Comparison of ENCODE assay signal across 8 cellular contexts in genomic region chr7:1158203-1159126, GRCh38. TPM values are rescaled to one million over a fixed set of nuclear protein-coding genes. Genes with fewer than 3 reads are reported as not detected.
DNase-seq lines count a peak whose midpoint lies in the region; ATAC-seq, FAIRE-seq and TF ChIP-seq lines count a peak whose summit lies in the region.

No MANE protein-coding gene starts in this region.

- H3K27ac ChIP-seq in heart left ventricle (peak overlapping the region in 3 of 12 donors; percentile 25 to 51 (median 49)), mesodermal cell (ENCODE audit: low read depth, low read length, severe bottlenecking) (no peak overlapping the region), vagina (peak overlapping the region; percentile 99)

- no peak for TF ChIP-seq CTCF in heart left ventricle (IDR thresholded peaks at IDR 0.05)
- TF ChIP-seq CTCF in brain (conservative IDR thresholded peaks at IDR 0.05): no peak
- TF ChIP-seq CTCF in vagina (IDR thresholded peaks at IDR 0.05): no peak
- no peak for TF ChIP-seq CTCF in GM10248 (IDR thresholded peaks at IDR 0.05; ENCODE audit: control extremely low read depth, extremely low read depth, low read depth, missing control alignments)

- H3K36me3 Mint-ChIP-seq in brain: peaks cover 28% of the 10 kb centered on the region

- H3K9me3 ChIP-seq in heart left ventricle (no peaks in the 10 kb centered on the region), mesodermal cell (ENCODE audit: control insufficient read depth, low read length) (no peaks in the 10 kb centered on the region), vagina (no peaks in the 10 kb centered on the region)

- H3K27me3 ChIP-seq in heart left ventricle (no peaks in the 10 kb centered on the region), vagina (no peaks in the 10 kb centered on the region)

- ATAC-seq in heart left ventricle (no peak), left cardiac atrium (no peak)

- intact Hi-C loops in heart left ventricle (cut with DNase I) (loop anchor here in 2 of 10 donors (10.0 kb wide), 1 partner anchor 164 kb away; no protein-coding TSS in a partner anchor), left cardiac atrium (cut with DNase I) (loop anchor here in 1 of 2 donors (10.0 kb wide), 2 partner anchors 74 to 174 kb away; partner anchors contain the start of genes CYP2W1 and GPER1), vagina (cut with DNase I) (loop anchor here (10.0 kb wide), 1 partner anchor 164 kb away; no protein-coding TSS in a partner anchor)

- H3K4me1 ChIP-seq in heart left ventricle: peaks cover 7 to 26% (median 20%) of the 10 kb centered on the region in 12 donors
- peaks cover 24% of the 10 kb centered on the region for H3K4me1 ChIP-seq in mesodermal cell (ENCODE audit: control insufficient read depth, insufficient read depth, low read length, poor library complexity, severe bottlenecking)
- H3K4me1 ChIP-seq in vagina: peaks cover 30% of the 10 kb centered on the region

- peaks cover 36% of the 10 kb centered on the region for H3K4me1 Mint-ChIP-seq in brain

- H3K4me3 Mint-ChIP-seq in brain: peak overlapping the region; percentile 86 to 96 (median 90)

- CTCF ChIA-PET in GM10248 (lab: Yijun Ruan, JAX): interaction anchor here (1.1 to 2.3 kb wide), 9 partner anchors 12 to 165 kb away, joined by 3 to 9 read pairs (median 4); partner anchors contain the start of genes GPER1 and GPR146

- POLR2A ChIA-PET in GM10248 (lab: Yijun Ruan, JAX): interaction anchor here (0.6 kb wide), 2 partner anchors 140 to 1079 kb away, joined by 5 to 10 read pairs; no protein-coding TSS in a partner anchor

- no peaks in the 10 kb centered on the region for H3K27me3 Mint-ChIP-seq in brain

- 65 to 74% (median 70%) methylated on average over 24 to 25 of the region's 25 CpGs for whole genome bisulfite sequencing in heart left ventricle, 4 donors
- WGBS in mesodermal cell (ENCODE audit: insufficient coverage in 2 of 2), 2 experiments: 75 to 78% methylated on average over 24 of the region's 25 CpGs

- no peaks in the 10 kb centered on the region for H3K9me3 Mint-ChIP-seq in brain

- no peak for FAIRE-seq in frontal cortex (lab: Jason Lieb, UNC)

- DNase-seq in heart left ventricle (peak in 1 of 5 donors; percentile 10), left cardiac atrium (no peak), vagina (ENCODE audit: extremely low spot score in 2 of 2) (no peak), NCI-H345 treated with DMSO at 0.1 percent for 48 hours (lab: John Stamatoyannopoulos, UW; ENCODE audit: unreplicated experiment) (no peak), GM10248 (ENCODE audit: extremely low spot score) (no peak), frontal cortex (ENCODE audit: low spot score in 2 of 2) (no peak)

- H3K27ac Mint-ChIP-seq in brain: peak overlapping the region; percentile 58 to 94 (median 83)

- TF ChIP-seq POLR2A in heart left ventricle (IDR thresholded peaks at IDR 0.05) (no peak), vagina (IDR thresholded peaks at IDR 0.05) (no peak)

- H3K36me3 ChIP-seq in heart left ventricle (peaks cover 0 to 55% (median 46%) of the 10 kb centered on the region in 9 donors), mesodermal cell (ENCODE audit: control insufficient read depth, insufficient read depth, low read length) (peaks cover 43% of the 10 kb centered on the region), vagina (peaks cover 0 to 40% of the 10 kb centered on the region in 2 donors)

- H3K4me3 ChIP-seq in heart left ventricle: peak overlapping the region; percentile 53 to 100 (median 94)
- peak overlapping the region; percentile 94 for H3K4me3 ChIP-seq in mesodermal cell (ENCODE audit: extremely low read depth, insufficient read depth, low read length, poor library complexity, severe bottlenecking)
- peak overlapping the region; percentile 60 to 85 for H3K4me3 ChIP-seq in vagina

RNA-seq across cellular contexts. Expression of gene ZFAND2A, which starts 1.5 kb away (rescaled TPM):
- total RNA-seq in heart left ventricle: 10 to 100 TPM in 3 of 9 donors, 1 to 10 TPM in 6; 5.6 to 13.7 (median 9.0) TPM
- 10 to 100 TPM; 16.7 to 25.6 TPM for polyA plus RNA-seq in heart left ventricle
- 10 to 100 TPM in 1 of 2 donors, 1 to 10 TPM in 1; 9.8 to 16.7 TPM for total RNA-seq in left cardiac atrium
- 25.2 TPM for polyA plus RNA-seq in brain (ENCODE audit: insufficient read depth, low read depth, low replicate concordance)
- 20.8 TPM for polyA plus RNA-seq in mesodermal cell (2013, experiment 1 of 2)
- polyA plus RNA-seq in mesodermal cell (2013, experiment 2 of 2): 24.2 TPM
- 30.9 TPM for total RNA-seq in vagina
- 15.1 TPM for total RNA-seq in frontal cortex
